In genomic region chr14:75506930-75507329, GRCh38 we compare ENCODE assay signal across 10 cellular contexts.
"Had no signal": no experiment of that assay in that cellular context is flagged by ENCODE, and none has a peak within 500 bp of the region (broad histone marks: within the 10 kb centered on the region; RNA-seq: fewer than 3 reads in every experiment).

No MANE protein-coding gene starts in this region.

- DNase-seq: H9, HCEC 1CT, HFFc6, IMR-90, KBM-7 had no signal

- H3K27ac ChIP-seq: HL-60 had no signal

- FAIRE-seq: H1, H54, HepG2 had no signal

- H3K4me3 ChIP-seq: GM23338 had no signal
